8 cellular contexts compared by ENCODE assay signal in genomic region chr17:68237369-68238172, GRCh38. TPM values are rescaled to one million over a fixed set of nuclear protein-coding genes. Genes with fewer than 3 reads are reported as not detected.
DNase-seq lines count a peak whose midpoint lies in the region; ATAC-seq and TF ChIP-seq lines count a peak whose summit lies in the region.
"Not testable (repeated sequence)": the region's sequence is repeated elsewhere in the genome, so short reads cannot be mapped to it uniquely, and the experiment has no call there.

No MANE protein-coding gene starts in this region.

- H3K27me3 ChIP-seq in CD4-positive, alpha-beta T cell (ENCODE audit: control insufficient read depth, insufficient read depth, low read length), result not testable (repeated sequence)

- POLR2A ChIA-PET in CD4-positive, alpha-beta T cell (lab: Charles Lee), result interaction anchor here (0.6 to 3.9 kb wide), 12 partner anchors 10 to 223 kb away, joined by 3 to 77 read pairs (median 4); partner anchors contain the start of genes AMZ2, ARSG and SLC16A6

- H3K36me3 Mint-ChIP-seq in CD4-positive, alpha-beta T cell (ENCODE audit: low read depth), result not testable (repeated sequence)

- intact Hi-C loops in CD4-positive, alpha-beta T cell (cut with DNase I, micrococcal nuclease); left ventricle myocardium superior (cut with micrococcal nuclease): not testable (repeated sequence)

- not testable (repeated sequence) for TF ChIP-seq CTCF in CD4-positive, alpha-beta T cell (IDR thresholded peaks at IDR 0.05)

- peak overlapping the region; percentile 95 for H3K27ac Mint-ChIP-seq in CD4-positive, alpha-beta T cell

- peak; percentile 30 to 61 (median 48) for DNase-seq in CD4-positive, alpha-beta T cell
- DNase-seq in T-helper 1 cell, result peak in 4 of 5 donors; percentile 36 to 83 (median 50)
- DNase-seq in activated naive CD4-positive, alpha-beta T cell treated with Interleukin-2 at 50 U/mL for 16 hours, result peak; percentile 51
- DNase-seq in left ventricle myocardium superior, result not testable (repeated sequence)
- DNase-seq in stimulated activated CD4-positive, alpha-beta T cell treated with anti-CD3 and anti-CD28 coated beads, Interleukin-2, amount 100 ng/mL, for 24 hours, result peak; percentile 31 to 41

- not testable (repeated sequence) for H3K9me3 ChIP-seq in CD4-positive, alpha-beta T cell (ENCODE audit: control insufficient read depth, low read length)

- H3K4me3 Mint-ChIP-seq in CD4-positive, alpha-beta T cell, result peak overlapping the region; percentile 83

- ATAC-seq in CD4-positive, alpha-beta T cell (ENCODE audit: poor library complexity), result peak; percentile 90
- ATAC-seq in GM19023 (IDR thresholded peaks at IDR 0.05; ENCODE audit: unreplicated experiment), result peak; percentile 75
- peak; percentile 67 for ATAC-seq in HG02623 (IDR thresholded peaks at IDR 0.05; ENCODE audit: unreplicated experiment)
- peak; percentile 69 for ATAC-seq in HG03521 (IDR thresholded peaks at IDR 0.05; ENCODE audit: unreplicated experiment)
- peak; percentile 25 for ATAC-seq in left ventricle myocardium superior

- H3K27me3 Mint-ChIP-seq in CD4-positive, alpha-beta T cell, result not testable (repeated sequence)

- H3K27ac ChIP-seq in CD4-positive, alpha-beta T cell (ENCODE audit: low read depth, low read length), result peak overlapping the region; percentile 74

- peaks cover 48% of the 10 kb centered on the region for H3K4me1 Mint-ChIP-seq in CD4-positive, alpha-beta T cell (ENCODE audit: low read depth)

- CTCF ChIA-PET in CD4-positive, alpha-beta T cell (lab: Charles Lee), result interaction anchor here (1.3 kb wide), 1 partner anchor 24 kb away, joined by 3 read pairs; no protein-coding TSS in a partner anchor

- not testable (repeated sequence) for H3K9me3 Mint-ChIP-seq in CD4-positive, alpha-beta T cell

RNA-seq across cellular contexts. Expression of gene AMZ2, which starts 10.3 kb away (rescaled TPM):
- 10 to 100 TPM; 63.0 to 64.9 TPM for total RNA-seq in CD4-positive, alpha-beta T cell
- total RNA-seq in left ventricle myocardium superior, result 92.1 TPM

RNA-seq across cellular contexts. Expression of gene SLC16A6, which starts 53.4 kb away (rescaled TPM):
- total RNA-seq in CD4-positive, alpha-beta T cell, result 1 to 10 TPM; 7.7 to 9.5 TPM
- not detected for total RNA-seq in left ventricle myocardium superior

RNA-seq across cellular contexts. Expression of gene ARSG, which starts 53.7 kb away (rescaled TPM):
- total RNA-seq in CD4-positive, alpha-beta T cell, result 10 to 100 TPM; 13.8 to 16.0 TPM
- total RNA-seq in left ventricle myocardium superior, result 3.3 TPM

Comparison
In these comparisons a context has a peak if more than half of its experiments do, and no peak if none do; other contexts are left out.
1. ATAC-seq: peak in every context shown above with its lines; median percentile 90 in CD4-positive, alpha-beta T cell; 75 in GM19023; 69 in HG03521; 67 in HG02623; 25 in left ventricle myocardium superior.